Comparison of ENCODE assay signal across 8 cellular contexts in genomic region chr7:7968544-7969305, GRCh38. TPM values are rescaled to one million over a fixed set of nuclear protein-coding genes. Genes with fewer than 3 reads are reported as not detected.
A peak's percentile ranks its signal among the peaks of the same experiment; 100 is the strongest.
DNase-seq lines count a peak whose midpoint lies in the region; ATAC-seq and TF ChIP-seq lines count a peak whose summit lies in the region.

Gene GLCCI1 (plus strand): TSS chr7:7968796. CDS start chr7:7969351, 555 bp downstream.

- peak within 1 kb of the TSS; percentile 49 for H2AFZ ChIP-seq in H9 (ENCODE audit: low read length)

- H3K27ac ChIP-seq in H9 (ENCODE audit: insufficient read length, low read depth, low read length): no peak within 1 kb of the TSS

- peak; percentile 94 for ATAC-seq in stimulated activated naive CD8-positive, alpha-beta T cell treated with anti-CD3 and anti-CD28 coated beads, Interleukin-15, amount 100 ng/mL, for 72 hours

- H3K79me2 ChIP-seq in H9 (ENCODE audit: insufficient read depth, low read length): peaks cover 6% of the 10 kb centered on the region

- H3K14ac ChIP-seq in H9 (ENCODE audit: insufficient read depth, low read length): peak within 1 kb of the TSS; percentile 92

- H3K4me1 Mint-ChIP-seq in H9 (peaks cover 11 to 12% of the 10 kb centered on the region in 2 experiments), nephron progenitor cell (peaks cover 13% of the 10 kb centered on the region)
- peaks cover 13% of the 10 kb centered on the region for H3K4me1 Mint-ChIP-seq in stimulated activated naive CD8-positive, alpha-beta T cell treated with anti-CD3 and anti-CD28 coated beads, Interleukin-15, amount 100 ng/mL, for 72 hours

- peak within 1 kb of the TSS; percentile 92 for H3K18ac ChIP-seq in H9 (ENCODE audit: insufficient read length, low read depth, low read length)

- H3K4me2 ChIP-seq in H9 (ENCODE audit: insufficient read depth, insufficient read length, low read length): peak within 1 kb of the TSS; percentile 98

- no peak within 1 kb of the TSS for H2BK120ac ChIP-seq in H9 (ENCODE audit: low read depth, low read length, poor library complexity, severe bottlenecking)

- no peaks in the 10 kb centered on the region for H4K20me1 ChIP-seq in H9 (ENCODE audit: control insufficient read depth, insufficient read depth, insufficient read length)

- H4K5ac ChIP-seq in H9 (ENCODE audit: insufficient read length, low read depth, low read length): no peak within 1 kb of the TSS

- H2BK15ac ChIP-seq in H9 (ENCODE audit: low read depth, low read length): no peak within 1 kb of the TSS; the same call in 1 of the 2 replicates

- H3K27me3 ChIP-seq in H9 (ENCODE audit: insufficient read depth, low read length) (no peaks in the 10 kb centered on the region), MG63 (no peaks in the 10 kb centered on the region)

- H3K9me3 ChIP-seq in H9 (ENCODE audit: control insufficient read depth, low read depth, low read length) (no peaks in the 10 kb centered on the region), MG63 (no peaks in the 10 kb centered on the region)

- no peaks in the 10 kb centered on the region for H3K9me3 Mint-ChIP-seq in H9
- no peaks in the 10 kb centered on the region for H3K9me3 Mint-ChIP-seq in nephron progenitor cell
- H3K9me3 Mint-ChIP-seq in stimulated activated naive CD8-positive, alpha-beta T cell treated with anti-CD3 and anti-CD28 coated beads, Interleukin-15, amount 100 ng/mL, for 72 hours: no peaks in the 10 kb centered on the region

- H3K4me3 Mint-ChIP-seq in H9: peak within 1 kb of the TSS; percentile 75 to 95
- H3K4me3 Mint-ChIP-seq in nephron progenitor cell: peak within 1 kb of the TSS; percentile 90
- H3K4me3 Mint-ChIP-seq in stimulated activated naive CD8-positive, alpha-beta T cell treated with anti-CD3 and anti-CD28 coated beads, Interleukin-15, amount 100 ng/mL, for 72 hours: peak within 1 kb of the TSS; percentile 84 to 94

- H3K27ac Mint-ChIP-seq in H9 (peak within 1 kb of the TSS in 1 of 3 experiments; percentile 39; a peak in 2 of 7 replicates), nephron progenitor cell (no peak within 1 kb of the TSS)
- H3K27ac Mint-ChIP-seq in stimulated activated naive CD8-positive, alpha-beta T cell treated with anti-CD3 and anti-CD28 coated beads, Interleukin-15, amount 100 ng/mL, for 72 hours: peak within 1 kb of the TSS; percentile 93

- WGBS in H9 (ENCODE audit: extremely low coverage, insufficient read length, low lambda C conversion rate): no CpG with 5 or more reads among the region's 77 CpGs

- no peak within 1 kb of the TSS for H3K23ac ChIP-seq in H9 (ENCODE audit: insufficient read length, low read depth, low read length)

- TF ChIP-seq CTCF in H9 (conservative IDR thresholded peaks at IDR 0.05) (no peak), nephron progenitor cell (IDR thresholded peaks at IDR 0.05) (no peak)

- peak within 1 kb of the TSS; percentile 76 for H3K9ac ChIP-seq in H9 (ENCODE audit: extremely low read depth, insufficient read length, low read length)

- no peak within 1 kb of the TSS for H4K8ac ChIP-seq in H9 (replicated peaks; ENCODE audit: insufficient read length, low read depth, low read length)

- H3K36me3 Mint-ChIP-seq in H9 (ENCODE audit: insufficient read depth in 1 of 3, low read depth in 3 of 3) (no peaks in the 10 kb centered on the region), nephron progenitor cell (ENCODE audit: low read depth) (no peaks in the 10 kb centered on the region)

- no peak within 1 kb of the TSS for H2BK12ac ChIP-seq in H9 (ENCODE audit: insufficient read length, low read depth, low read length)

- no peak within 1 kb of the TSS for H3K56ac ChIP-seq in H9 (ENCODE audit: insufficient read length, low read depth, low read length)

- no peak within 1 kb of the TSS for H2AK5ac ChIP-seq in H9 (ENCODE audit: insufficient read length, low read length)

- no peaks in the 10 kb centered on the region for H3K36me3 ChIP-seq in MG63

- H2BK20ac ChIP-seq in H9 (ENCODE audit: low read depth, low read length, poor library complexity, severe bottlenecking): no peak within 1 kb of the TSS

- H3K4me1 ChIP-seq in H9 (ENCODE audit: insufficient read depth, low read length): peaks cover 5% of the 10 kb centered on the region; the same call in 1 of the 2 replicates

- no peaks in the 10 kb centered on the region for H3K79me1 ChIP-seq in H9 (ENCODE audit: insufficient read depth, low read depth, low read length, poor library complexity, severe bottlenecking)

- H3K4me3 ChIP-seq in MG63: peak within 1 kb of the TSS; percentile 73

- no peak within 1 kb of the TSS for H3T11ph ChIP-seq in H9 (ENCODE audit: low read length)

- no peak within 1 kb of the TSS for H3K4ac ChIP-seq in H9 (ENCODE audit: low read depth, low read length)

- DNase-seq in ELR (ENCODE audit: low read depth) (peak; percentile 98), H9 (peak; percentile 98), MG63 (peak; percentile 96), SHP77 treated with DMSO at 0.1 percent for 48 hours (lab: John Stamatoyannopoulos, UW) (peak; percentile 98), fibroblast of the conjunctiva (ENCODE audit: low read depth) (peak; percentile 92), nephron progenitor cell (peak; percentile 97)
- peak; percentile 99 for DNase-seq in activated effector memory CD4-positive, alpha-beta T cell treated with anti-CD3 and anti-CD28 coated beads, Interleukin-2, amount 50 U/mL, for 16 hours
- peak; percentile 95 to 96 for DNase-seq in stimulated activated naive CD8-positive, alpha-beta T cell treated with anti-CD3 and anti-CD28 coated beads, Interleukin-15, amount 100 ng/mL, for 72 hours

- H3K23me2 ChIP-seq in H9 (ENCODE audit: insufficient read length, low read depth, low read length, poor library complexity, severe bottlenecking): peaks cover 11% of the 10 kb centered on the region

- H2BK5ac ChIP-seq in H9 (ENCODE audit: insufficient read length, low read length): no peak within 1 kb of the TSS

- no peaks in the 10 kb centered on the region for H3K27me3 Mint-ChIP-seq in H9 (ENCODE audit: low read depth)
- H3K27me3 Mint-ChIP-seq in nephron progenitor cell (ENCODE audit: low read depth, poor library complexity): no peaks in the 10 kb centered on the region
- no peaks in the 10 kb centered on the region for H3K27me3 Mint-ChIP-seq in stimulated activated naive CD8-positive, alpha-beta T cell treated with anti-CD3 and anti-CD28 coated beads, Interleukin-15, amount 100 ng/mL, for 72 hours

- no peak within 1 kb of the TSS for H4K91ac ChIP-seq in H9 (ENCODE audit: insufficient read length, low read depth, low read length)

RNA-seq across cellular contexts. Expression of gene GLCCI1, which starts in this region (rescaled TPM):
- total RNA-seq in H9 (2021): 19.1 and 19.5 TPM in 2 replicates
- total RNA-seq in MG63 (2014; rRNA removed; shearing (Covaris generic); ENCODE audit: low replicate concordance): 0.76 and 2.9 TPM in 2 replicates
